In genomic region chr5:142330444-142330843, GRCh38 we compare ENCODE assay signal across 24 cellular contexts. TPM values are rescaled to one million over a fixed set of nuclear protein-coding genes. Genes with fewer than 3 reads are reported as not detected.
DNase-seq lines count a peak whose midpoint lies in the region; ATAC-seq and TF ChIP-seq lines count a peak whose summit lies in the region.
"Had no signal": no experiment of that assay in that cellular context is flagged by ENCODE, and none has a peak within 500 bp of the region (broad histone marks: within the 10 kb centered on the region; RNA-seq: fewer than 3 reads in every experiment).

No MANE protein-coding gene starts in this region.

- H3K4ac ChIP-seq in H9 (ENCODE audit: low read depth, low read length), result no peak overlapping the region
- H3K4ac ChIP-seq in mesendoderm (ENCODE audit: low read depth, low read length), result no peak overlapping the region

- H2BK20ac ChIP-seq in H9 (ENCODE audit: low read depth, low read length, poor library complexity, severe bottlenecking), result no peak overlapping the region

- H3K9me3 ChIP-seq in H9 (ENCODE audit: control insufficient read depth, low read depth, low read length), result no peaks in the 10 kb centered on the region
- H3K9me3 ChIP-seq: BE2C, BLaER1 had no signal

- H3K4me1 Mint-ChIP-seq in H9 (peaks cover 39 to 49% of the 10 kb centered on the region in 2 experiments), WTC11 (peaks cover 65% of the 10 kb centered on the region)

- TF ChIP-seq CTCF in H9 (conservative IDR thresholded peaks at IDR 0.05) (no peak), WTC11 (IDR thresholded peaks at IDR 0.05) (no peak)

- H2AK5ac ChIP-seq in H9 (ENCODE audit: insufficient read length, low read length) (no peak overlapping the region), mesendoderm (ENCODE audit: low read length) (no peak overlapping the region)

- no peaks in the 10 kb centered on the region for H4K20me1 ChIP-seq in H9 (ENCODE audit: control insufficient read depth, insufficient read depth, insufficient read length)
- H4K20me1 ChIP-seq: BLaER1 had no signal

- POLR2A ChIA-PET in WTC11 (lab: Charles Lee), result no interaction called here

- H3K9me3 Mint-ChIP-seq in H9 (no peaks in the 10 kb centered on the region), WTC11 (no peaks in the 10 kb centered on the region)
- H3K9me3 Mint-ChIP-seq: CD4-positive, CD25-positive, alpha-beta regulatory T cell; CD8-positive, alpha-beta memory T cell had no signal

- H3K4me2 ChIP-seq in H9 (ENCODE audit: insufficient read depth, insufficient read length, low read length) (no peak overlapping the region), mesendoderm (ENCODE audit: low read length) (no peak overlapping the region)
- H3K4me2 ChIP-seq: BLaER1 had no signal

- H3K27me3 Mint-ChIP-seq in H9 (ENCODE audit: low read depth), result no peaks in the 10 kb centered on the region; the same call in 1 of the 2 replicates
- no peaks in the 10 kb centered on the region for H3K27me3 Mint-ChIP-seq in WTC11 (ENCODE audit: low read depth)

- no peak overlapping the region for H3K14ac ChIP-seq in H9 (ENCODE audit: insufficient read depth, low read length)

- H3K18ac ChIP-seq in H9 (ENCODE audit: insufficient read length, low read depth, low read length) (no peak overlapping the region), mesendoderm (ENCODE audit: low read length) (no peak overlapping the region)

- H3K27ac ChIP-seq in H9 (ENCODE audit: insufficient read length, low read depth, low read length), result no peak overlapping the region
- no peak overlapping the region for H3K27ac ChIP-seq in mesendoderm (ENCODE audit: low read depth, low read length)
- H3K27ac ChIP-seq: BLaER1 had no signal

- no peak for ATAC-seq in WTC11
- ATAC-seq: GM12878 had no signal

- no peaks in the 10 kb centered on the region for H3K36me3 ChIP-seq in mesendoderm (ENCODE audit: control insufficient read depth, insufficient read depth, low read length)
- H3K36me3 ChIP-seq: BE2C, BLaER1 had no signal

- H3K9ac ChIP-seq in H9 (ENCODE audit: extremely low read depth, insufficient read length, low read length) (no peak overlapping the region), mesendoderm (ENCODE audit: low read length) (no peak overlapping the region)
- H3K9ac ChIP-seq: BLaER1 had no signal

- H3K79me1 ChIP-seq in H9 (ENCODE audit: insufficient read depth, low read depth, low read length, poor library complexity, severe bottlenecking) (peaks cover 2% of the 10 kb centered on the region), mesendoderm (ENCODE audit: low read length) (peaks cover 6% of the 10 kb centered on the region)

- no peak overlapping the region for H2BK12ac ChIP-seq in H9 (ENCODE audit: insufficient read length, low read depth, low read length)

- H3K56ac ChIP-seq in H9 (ENCODE audit: insufficient read length, low read depth, low read length) (no peak overlapping the region), mesendoderm (ENCODE audit: low read length) (peak overlapping the region; percentile 0)

- DNase-seq in H9, result no peak
- no peak for DNase-seq in WTC11 (ENCODE audit: low spot score)
- no peak for DNase-seq in mesendoderm
- no peak for DNase-seq in mesenteric fat pad (ENCODE audit: low spot score)
- no peak for DNase-seq in activated CD8-positive, alpha-beta memory T cell treated with anti-CD3 and anti-CD28 coated beads, Interleukin-2, amount 50 U/mL, for 4 hours
- no peak for DNase-seq in NCI-H1105 treated with DMSO at 0.1 percent for 48 hours (lab: John Stamatoyannopoulos, UW)
- DNase-seq: 8988T; ACHN; BE2C; C1 segment of cervical spinal cord; CD4-positive, alpha-beta memory T cell; CD4-positive, CD25-positive, alpha-beta regulatory T cell; CD8-positive, alpha-beta memory T cell; COR-L47; DMS 273 treated with DMSO at 0.1 percent for 48 hours; DMS153; DMS53; DMS79; DND-41; EL; GDM1 had no signal

- no peaks in the 10 kb centered on the region for H3K27me3 ChIP-seq in H9 (ENCODE audit: insufficient read depth, low read length)
- H3K27me3 ChIP-seq in mesendoderm (ENCODE audit: insufficient read depth, low read length, poor library complexity), result no peaks in the 10 kb centered on the region
- H3K27me3 ChIP-seq: BE2C, BLaER1 had no signal

- H3K4me3 Mint-ChIP-seq in H9 (no peak overlapping the region), WTC11 (no peak overlapping the region)
- H3K4me3 Mint-ChIP-seq: CD4-positive, alpha-beta memory T cell; CD4-positive, CD25-positive, alpha-beta regulatory T cell had no signal

- H3K4me3 ChIP-seq in mesendoderm (ENCODE audit: low read length), result no peak overlapping the region
- H3K4me3 ChIP-seq: BLaER1, GM12878 had no signal

- no peak overlapping the region for H4K5ac ChIP-seq in H9 (ENCODE audit: insufficient read length, low read depth, low read length)
- no peak overlapping the region for H4K5ac ChIP-seq in mesendoderm (ENCODE audit: low read length)

- H4K91ac ChIP-seq in H9 (ENCODE audit: insufficient read length, low read depth, low read length), result no peak overlapping the region

- H3K36me3 Mint-ChIP-seq in H9 (ENCODE audit: insufficient read depth in 1 of 3, low read depth in 3 of 3) (no peaks in the 10 kb centered on the region), WTC11 (no peaks in the 10 kb centered on the region)
- H3K36me3 Mint-ChIP-seq: CD4-positive, alpha-beta memory T cell; CD4-positive, CD25-positive, alpha-beta regulatory T cell; CD8-positive, alpha-beta memory T cell had no signal

- H2AFZ ChIP-seq in H9 (ENCODE audit: low read length), result no peak overlapping the region

- H3K27ac Mint-ChIP-seq in H9 (peak overlapping the region in 2 of 3 experiments; percentile 8 to 23; a peak in 2 of 7 replicates), WTC11 (peak overlapping the region; percentile 10; the same call in 1 of the 2 replicates)
- H3K27ac Mint-ChIP-seq: CD14-positive monocyte; CD4-positive, alpha-beta memory T cell; CD4-positive, CD25-positive, alpha-beta regulatory T cell; CD8-positive, alpha-beta memory T cell had no signal

- peaks cover 1% of the 10 kb centered on the region; the same call in 1 of the 2 replicates for H3K79me2 ChIP-seq in H9 (ENCODE audit: insufficient read depth, low read length)
- H3K79me2 ChIP-seq in mesendoderm (ENCODE audit: control insufficient read depth, insufficient read depth, low read length), result peaks cover 6% of the 10 kb centered on the region

- WGBS in H9 (ENCODE audit: extremely low coverage, insufficient read length, low lambda C conversion rate), result no CpG with 5 or more reads among the region's 2 CpGs
- WGBS in mesendoderm (ENCODE audit: extremely low coverage, insufficient coverage, low lambda C conversion rate), result no CpG with 5 or more reads among the region's 2 CpGs

- peaks cover 11% of the 10 kb centered on the region for H3K23me2 ChIP-seq in H9 (ENCODE audit: insufficient read length, low read depth, low read length, poor library complexity, severe bottlenecking)

- H3K4me1 ChIP-seq in H9 (ENCODE audit: insufficient read depth, low read length) (peaks cover 12% of the 10 kb centered on the region; the same call in 1 of the 2 replicates), mesendoderm (ENCODE audit: control insufficient read depth, low read depth, low read length) (peaks cover 10% of the 10 kb centered on the region)

- no peak overlapping the region for H2BK5ac ChIP-seq in H9 (ENCODE audit: insufficient read length, low read length)
- no peak overlapping the region for H2BK5ac ChIP-seq in mesendoderm (ENCODE audit: low read length)

- H2BK120ac ChIP-seq in H9 (ENCODE audit: low read depth, low read length, poor library complexity, severe bottlenecking) (no peak overlapping the region), mesendoderm (ENCODE audit: low read depth, low read length) (no peak overlapping the region)

- no peak overlapping the region for H3K23ac ChIP-seq in H9 (ENCODE audit: insufficient read length, low read depth, low read length)
- no peak overlapping the region for H3K23ac ChIP-seq in mesendoderm (ENCODE audit: low read length)

- H2BK15ac ChIP-seq in H9 (ENCODE audit: low read depth, low read length), result no peak overlapping the region
- no peak overlapping the region for H2BK15ac ChIP-seq in mesendoderm (replicated peaks; ENCODE audit: low read depth)

- CTCF ChIA-PET in WTC11 (lab: Charles Lee), result interaction anchor here (0.8 kb wide), 1 partner anchor 215 kb away, joined by 3 read pairs; no protein-coding TSS in a partner anchor

- no peak overlapping the region for H3T11ph ChIP-seq in H9 (ENCODE audit: low read length)

- H4K8ac ChIP-seq in H9 (replicated peaks; ENCODE audit: insufficient read length, low read depth, low read length), result no peak overlapping the region
- H4K8ac ChIP-seq in mesendoderm (ENCODE audit: low read depth, low read length), result no peak overlapping the region

TF ChIP-seq in WTC11, 78 proteins besides CTCF, POLR2A, EP300 and RAD21:
- TF ChIP-seq FOXK1 (CRISPR knock-in tag; IDR thresholded peaks at IDR 0.05), result no peak
- TF ChIP-seq NR3C1 (CRISPR knock-in tag; conservative IDR thresholded peaks at IDR 0.05; ENCODE audit: low read depth), result no peak
- no peak for TF ChIP-seq ATF1 (CRISPR knock-in tag; IDR thresholded peaks at IDR 0.05)
- no peak for TF ChIP-seq EMX1 (CRISPR knock-in tag; IDR thresholded peaks at IDR 0.05)
- TF ChIP-seq JUN (CRISPR knock-in tag; IDR thresholded peaks at IDR 0.05), result no peak

RNA-seq across cellular contexts. Expression of gene SPRY4, which starts 5.6 kb away (rescaled TPM):
- total RNA-seq in H9 (2021) (92.4 and 95.9 TPM in 2 replicates), WTC11 (2021) (99.6 to 140 TPM (median 103 TPM) in 3 replicates), mesenteric fat pad (79.7 TPM)
- polyA plus RNA-seq in mesendoderm (2013, experiment 1 of 2), result 72.5 TPM
- polyA plus RNA-seq in mesendoderm (2013, experiment 2 of 2), result 71.1 TPM
- total RNA-seq: CD4-positive, alpha-beta memory T cell had no signal
- polyA plus RNA-seq: CD14-positive monocyte; CD4-positive, alpha-beta memory T cell; CD4-positive, CD25-positive, alpha-beta regulatory T cell; CD8-positive, alpha-beta memory T cell had no signal
